8 cellular contexts compared by ENCODE assay signal in the genomic region with DNA sequence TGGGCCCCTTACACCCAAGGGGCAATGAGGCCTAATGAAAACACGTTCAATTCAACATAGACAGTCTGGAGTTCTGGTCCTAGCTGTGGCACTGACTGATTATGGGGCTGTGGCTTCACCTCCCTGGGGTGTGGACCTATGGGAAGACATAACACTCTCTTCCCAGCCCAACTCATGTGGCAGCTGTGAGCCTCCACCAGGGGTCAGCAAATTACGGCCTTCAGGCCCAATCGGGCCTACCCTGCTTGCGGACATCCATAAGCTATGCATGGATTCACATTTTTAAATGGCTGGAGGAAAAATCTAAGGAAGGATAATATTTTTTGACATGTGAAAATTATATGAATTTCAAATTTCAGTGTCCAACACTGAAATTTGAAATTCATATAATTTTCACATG.
DNase-seq lines count a peak whose midpoint lies in the region; ATAC-seq, FAIRE-seq and TF ChIP-seq lines count a peak whose summit lies in the region.

No MANE protein-coding gene starts in this region.

- peak; percentile 88 to 91 for TF ChIP-seq RAD21 in H1 (IDR thresholded peaks at IDR 0.05 in 1 of 2, conservative IDR thresholded peaks at IDR 0.05 in 1 of 2; ENCODE audit: low read depth in 2 of 2, low read length in 2 of 2)

- CTCF ChIA-PET in H1 (lab: Charles Lee; ENCODE audit: partially characterized antibody): interaction anchor here (0.7 to 7.5 kb wide), 35 partner anchors 7 to 484 kb away, joined by 3 to 148 read pairs (median 4); a partner anchor contains a TSS

- no peak overlapping the region for H3K18ac ChIP-seq in H1 (ENCODE audit: extremely low read depth, low read length)

- no peak for TF ChIP-seq EP300 in H1 (IDR thresholded peaks at IDR 0.05; ENCODE audit: borderline replicate concordance in 1 of 2, low read depth in 2 of 2, low read length in 2 of 2)

- H3K23me2 ChIP-seq in H1 (ENCODE audit: low read depth, low read length): no peaks in the 10 kb centered on the region

- H3K9me3 ChIP-seq in H1 (ENCODE audit: insufficient read depth in 2 of 2, low read depth in 1 of 2, low read length in 1 of 2) (peaks cover 0 to under 1% of the 10 kb centered on the region in 2 experiments; a peak in 1 of 4 replicates), tibial artery (peaks cover 0 to 4% (median 0%) of the 10 kb centered on the region in 3 donors)

- TF ChIP-seq CTCF in H1 (IDR thresholded peaks at IDR 0.05; ENCODE audit: control extremely low read depth in 1 of 3, insufficient read depth in 1 of 3, low read depth in 1 of 3, low read length in 3 of 3) (peak; percentile 85 to 88 (median 88)), tibial artery (IDR thresholded peaks at IDR 0.05) (no peak)

- H3K27me3 ChIP-seq in H1 (replicated peaks in 1 of 4; ENCODE audit: control insufficient read depth in 3 of 4, extremely low read depth in 1 of 4, insufficient read depth in 3 of 4, low read length in 3 of 4) (no peaks in the 10 kb centered on the region), tibial artery (no peaks in the 10 kb centered on the region)

- intact Hi-C loops in tibial artery (cut with DNase I; ENCODE audit: low total_unique reads): no loop called here

- H3K4me3 Mint-ChIP-seq in activated naive CD8-positive, alpha-beta T cell treated with anti-CD3 and anti-CD28 coated beads, Interleukin-2, amount 50 U/mL, for 24 hours: no peak overlapping the region
- no peak overlapping the region for H3K4me3 Mint-ChIP-seq in activated naive CD8-positive, alpha-beta T cell treated with anti-CD3 and anti-CD28 coated beads for 36 hours

- H3K4ac ChIP-seq in H1 (replicated peaks; ENCODE audit: insufficient read length, low read depth, low read length): no peak overlapping the region

- H3K27ac ChIP-seq in H1 (ENCODE audit: low read depth, low read length) (no peak overlapping the region), tibial artery (no peak overlapping the region)

- H4K5ac ChIP-seq in H1 (ENCODE audit: insufficient read length, low read depth, low read length): no peak overlapping the region

- peak; percentile 29 for ATAC-seq in activated naive CD8-positive, alpha-beta T cell treated with anti-CD3 and anti-CD28 coated beads, Interleukin-2, amount 50 U/mL, for 24 hours
- no peak for ATAC-seq in GM19395 (IDR thresholded peaks at IDR 0.05; ENCODE audit: unreplicated experiment)

- H3K9me3 Mint-ChIP-seq in activated naive CD8-positive, alpha-beta T cell treated with anti-CD3 and anti-CD28 coated beads, Interleukin-2, amount 50 U/mL, for 24 hours: no peaks in the 10 kb centered on the region
- H3K9me3 Mint-ChIP-seq in activated naive CD8-positive, alpha-beta T cell treated with anti-CD3 and anti-CD28 coated beads for 36 hours: no peaks in the 10 kb centered on the region

- no peaks in the 10 kb centered on the region for H3K79me1 ChIP-seq in H1 (ENCODE audit: low read depth, low read length)

- no peak overlapping the region for H2AK5ac ChIP-seq in H1 (ENCODE audit: low read depth, low read length)

- no peaks in the 10 kb centered on the region for H4K20me1 ChIP-seq in H1 (replicated peaks in 1 of 2; ENCODE audit: control insufficient read depth in 1 of 2, insufficient read depth in 2 of 2, low read length in 2 of 2)

- no peak overlapping the region for H3K56ac ChIP-seq in H1 (replicated peaks; ENCODE audit: insufficient read length, low read depth, low read length)

- H3K27ac Mint-ChIP-seq in activated naive CD8-positive, alpha-beta T cell treated with anti-CD3 and anti-CD28 coated beads, Interleukin-2, amount 50 U/mL, for 24 hours: no peak overlapping the region
- H3K27ac Mint-ChIP-seq in activated naive CD8-positive, alpha-beta T cell treated with anti-CD3 and anti-CD28 coated beads for 36 hours: no peak overlapping the region

- POLR2A ChIA-PET in H1 (lab: Charles Lee; ENCODE audit: partially characterized antibody): no interaction called here

- H3K4me3 ChIP-seq in H1 (ENCODE audit: extremely low read depth in 1 of 4, insufficient read depth in 2 of 4, low read depth in 3 of 4, low read length in 4 of 4) (no peak overlapping the region), tibial artery (no peak overlapping the region)

- no peak overlapping the region for H4K8ac ChIP-seq in H1 (ENCODE audit: extremely low read depth, insufficient read depth, low read length)

- H4K91ac ChIP-seq in H1 (replicated peaks; ENCODE audit: insufficient read length, low read length): no peak overlapping the region

- no peak overlapping the region for H3K9ac ChIP-seq in H1 (replicated peaks in 1 of 4; ENCODE audit: extremely low read depth in 1 of 4, low read depth in 3 of 4, low read length in 3 of 4)

- H3K23ac ChIP-seq in H1 (ENCODE audit: insufficient read length): no peak overlapping the region

- H3K4me2 ChIP-seq in H1 (ENCODE audit: insufficient read depth in 1 of 2, low read depth in 2 of 2, low read length in 2 of 2): no peak overlapping the region

- no peaks in the 10 kb centered on the region for H3K36me3 Mint-ChIP-seq in activated naive CD8-positive, alpha-beta T cell treated with anti-CD3 and anti-CD28 coated beads, Interleukin-2, amount 50 U/mL, for 24 hours (ENCODE audit: low read depth)
- no peaks in the 10 kb centered on the region for H3K36me3 Mint-ChIP-seq in activated naive CD8-positive, alpha-beta T cell treated with anti-CD3 and anti-CD28 coated beads for 36 hours

- H3K4me1 Mint-ChIP-seq in activated naive CD8-positive, alpha-beta T cell treated with anti-CD3 and anti-CD28 coated beads, Interleukin-2, amount 50 U/mL, for 24 hours: no peaks in the 10 kb centered on the region
- no peaks in the 10 kb centered on the region for H3K4me1 Mint-ChIP-seq in activated naive CD8-positive, alpha-beta T cell treated with anti-CD3 and anti-CD28 coated beads for 36 hours

- peak; percentile 86 for FAIRE-seq in H1 (lab: Jason Lieb, UNC)

- DNase-seq in activated naive CD8-positive, alpha-beta T cell treated with anti-CD3 and anti-CD28 coated beads, Interleukin-2, amount 50 U/mL, for 24 hours: peak; percentile 4
- no peak for DNase-seq in activated naive CD8-positive, alpha-beta T cell treated with anti-CD3 and anti-CD28 coated beads for 36 hours
- peak; percentile 43 for DNase-seq in M059J (ENCODE audit: low read depth)
- DNase-seq in H1 (ENCODE audit: low read depth in 1 of 2, low spot score in 2 of 2): peak; percentile 21 to 76
- peak; percentile 11 for DNase-seq in occipital lobe (lab: John Stamatoyannopoulos, UW)
- no peak for DNase-seq in tibial artery
- no peak for DNase-seq in DMS153 (lab: John Stamatoyannopoulos, UW)

- H3K4me1 ChIP-seq in H1 (replicated peaks in 1 of 4; ENCODE audit: control insufficient read depth in 3 of 4, insufficient read depth in 4 of 4, low read length in 3 of 4) (peaks cover 0 to 3% (median 0%) of the 10 kb centered on the region in 4 experiments; a peak in 1 of 7 replicates), tibial artery (no peaks in the 10 kb centered on the region)

- no peak overlapping the region for H2BK5ac ChIP-seq in H1 (ENCODE audit: low read depth, low read length)

- H3K36me3 ChIP-seq in H1 (ENCODE audit: control insufficient read depth in 2 of 4, insufficient read depth in 4 of 4, low read length in 3 of 4): no peaks in the 10 kb centered on the region
- H3K36me3 ChIP-seq in tibial artery: no peaks in the 10 kb centered on the region

- no peak overlapping the region for H2BK12ac ChIP-seq in H1 (ENCODE audit: low read depth, low read length)

- no peak for TF ChIP-seq POLR2A in H1 (IDR thresholded peaks at IDR 0.05; ENCODE audit: control extremely low read depth in 1 of 2, low read depth in 2 of 2, low read length in 2 of 2)

- no peak overlapping the region for H3K14ac ChIP-seq in H1 (ENCODE audit: insufficient read length)

- H3K27me3 Mint-ChIP-seq in activated naive CD8-positive, alpha-beta T cell treated with anti-CD3 and anti-CD28 coated beads, Interleukin-2, amount 50 U/mL, for 24 hours: no peaks in the 10 kb centered on the region
- H3K27me3 Mint-ChIP-seq in activated naive CD8-positive, alpha-beta T cell treated with anti-CD3 and anti-CD28 coated beads for 36 hours: no peaks in the 10 kb centered on the region

- H3K79me2 ChIP-seq in H1 (ENCODE audit: control insufficient read depth in 1 of 2, insufficient read depth in 2 of 2, low read length in 2 of 2): no peaks in the 10 kb centered on the region

- H2BK15ac ChIP-seq in H1 (ENCODE audit: low read length): no peak overlapping the region

- H2BK120ac ChIP-seq in H1 (replicated peaks; ENCODE audit: low read depth, low read length): no peak overlapping the region

- no peak overlapping the region for H2BK20ac ChIP-seq in H1 (ENCODE audit: low read length)

- WGBS in H1 (ENCODE audit: extremely low coverage in 1 of 2, insufficient coverage in 1 of 2, insufficient read length in 1 of 2, insufficient replicate concordance in 2 of 2, low coverage in 1 of 2, low lambda C conversion rate in 2 of 2, missing lambda C conversion rate in 1 of 2), 2 experiments: 52% methylated on average over 4 of the region's 4 CpGs; no CpG with 5 or more reads in 1 of the 2 experiments

- H2AFZ ChIP-seq in H1 (ENCODE audit: low read length): no peak overlapping the region

Comparison
In these comparisons a context has a peak if more than half of its experiments do, and no peak if none do; other contexts are left out.
1. DNase-seq: peak in activated naive CD8-positive, alpha-beta T cell treated with anti-CD3 and anti-CD28 coated beads, Interleukin-2, amount 50 U/mL, for 24 hours (single experiment), M059J (single experiment), H1 (2 of 2) and occipital lobe (single experiment); none in activated naive CD8-positive, alpha-beta T cell treated with anti-CD3 and anti-CD28 coated beads for 36 hours (single experiment), tibial artery (0 of 2) and DMS153 (single experiment).
2. CTCF ChIP-seq: peak in H1 (3 of 3); none in tibial artery (0 of 2).